Comparison of ENCODE assay signal across 18 cellular contexts in the genomic region with DNA sequence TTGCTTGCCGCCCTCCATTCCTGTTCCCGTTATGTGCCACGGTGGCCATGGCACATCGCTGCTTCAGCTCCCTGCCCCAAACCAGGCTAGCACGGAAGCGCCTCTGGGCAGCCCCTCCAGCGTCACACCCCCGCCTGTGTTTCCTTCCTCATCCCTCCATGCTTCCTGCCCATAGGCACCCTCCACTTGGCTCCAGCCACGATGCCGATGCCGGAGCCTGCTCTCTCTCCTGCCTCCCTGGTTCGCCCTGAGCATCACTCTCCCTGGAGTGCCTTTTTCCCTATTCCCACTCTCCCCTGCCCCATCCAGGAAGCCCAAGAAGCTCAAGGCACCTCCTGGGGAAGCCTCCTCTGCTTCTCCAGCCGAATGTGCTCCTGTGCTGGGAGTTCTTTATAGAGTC. TPM values are rescaled to one million over a fixed set of nuclear protein-coding genes. Genes with fewer than 3 reads are reported as not detected.
DNase-seq lines count a peak whose midpoint lies in the region; ATAC-seq and TF ChIP-seq lines count a peak whose summit lies in the region.
"Had no signal": no experiment of that assay in that cellular context is flagged by ENCODE, and none has a peak within 500 bp of the region (broad histone marks: within the 10 kb centered on the region; RNA-seq: fewer than 3 reads in every experiment).

No MANE protein-coding gene starts in this region.

- H3K36me3 Mint-ChIP-seq in endodermal cell (ENCODE audit: low read depth), result no peaks in the 10 kb centered on the region
- H3K36me3 Mint-ChIP-seq in osteocyte (ENCODE audit: unreplicated experiment), result no peaks in the 10 kb centered on the region
- peaks cover under 1% of the 10 kb centered on the region for H3K36me3 Mint-ChIP-seq in type B pancreatic cell
- H3K36me3 Mint-ChIP-seq: CD8-positive, alpha-beta T cell had no signal

- H3K4me1 ChIP-seq in heart right ventricle (peaks cover 19 to 83% (median 72%) of the 10 kb centered on the region in 9 donors), endodermal cell (ENCODE audit: control insufficient read depth, insufficient read depth, low read length) (no peaks in the 10 kb centered on the region)

- DNase-seq in heart right ventricle, result no peak
- DNase-seq in left cardiac atrium, result no peak
- DNase-seq in endodermal cell, result peak; percentile 62
- no peak for DNase-seq in osteocyte (ENCODE audit: extremely low spot score, unreplicated experiment)
- DNase-seq in type B pancreatic cell (ENCODE audit: extremely low spot score, unreplicated experiment), result no peak
- no peak for DNase-seq in NCI-H526 treated with DMSO at 0.1 percent for 48 hours (lab: John Stamatoyannopoulos, UW)
- DNase-seq in NCI-H524 (lab: John Stamatoyannopoulos, UW), result no peak
- DNase-seq: activated CD8-positive, alpha-beta T cell treated with anti-CD3 and anti-CD28 coated beads, Interleukin-2, amount 10 ng/mL, durations not matched to agents 7 days and 5 days; CD8-positive, alpha-beta T cell; NCI-H2029; SW 1271; trophoblast cell had no signal

- H3K4me3 ChIP-seq in heart right ventricle (no peak overlapping the region), endodermal cell (ENCODE audit: low read length) (no peak overlapping the region)

- H3K4me3 Mint-ChIP-seq in endodermal cell, result no peak overlapping the region
- peak overlapping the region; percentile 3 for H3K4me3 Mint-ChIP-seq in osteocyte (ENCODE audit: unreplicated experiment)
- peak overlapping the region; percentile 55 for H3K4me3 Mint-ChIP-seq in type B pancreatic cell
- H3K4me3 Mint-ChIP-seq: activated CD8-positive, alpha-beta T cell treated with anti-CD3 and anti-CD28 coated beads, Interleukin-2, amount 10 ng/mL, durations not matched to agents 7 days and 5 days; activated T-helper 1 cell treated with anti-CD3 and anti-CD28 coated beads, Interleukin-12 subunit alpha, Interleukin-12 subunit beta, Interleukin-2, Interleukin-4 antibody, amounts not matched to agents 30 ng/mL and 10 ng/mL and 1 ng/mL, durations not matched to agents 14 hours and 24 hours and 36 hours; CD8-positive, alpha-beta T cell had no signal

- no peak for TF ChIP-seq CTCF in heart right ventricle (IDR thresholded peaks at IDR 0.05)
- TF ChIP-seq CTCF in endodermal cell (conservative IDR thresholded peaks at IDR 0.05), result no peak
- no peak for TF ChIP-seq CTCF in osteocyte (IDR thresholded peaks at IDR 0.05)
- TF ChIP-seq CTCF in type B pancreatic cell (conservative IDR thresholded peaks at IDR 0.05), result no peak

- H3K27me3 ChIP-seq in heart right ventricle, result peaks cover 0 to 22% (median 0%) of the 10 kb centered on the region in 7 donors
- peaks cover 53% of the 10 kb centered on the region for H3K27me3 ChIP-seq in endodermal cell (ENCODE audit: control insufficient read depth, insufficient read depth, low read length, poor library complexity, severe bottlenecking)

- no peak overlapping the region for H3K9ac ChIP-seq in endodermal cell (ENCODE audit: extremely low read depth, low read length, poor library complexity, severe bottlenecking)

- peaks cover 70% of the 10 kb centered on the region for H3K27me3 Mint-ChIP-seq in endodermal cell (ENCODE audit: insufficient read depth)
- no peaks in the 10 kb centered on the region for H3K27me3 Mint-ChIP-seq in osteocyte (ENCODE audit: unreplicated experiment)
- peaks cover 30% of the 10 kb centered on the region for H3K27me3 Mint-ChIP-seq in type B pancreatic cell

- WGBS in heart right ventricle, 2 donors, result 62 to 72% methylated on average over 13 of the region's 13 CpGs
- WGBS in endodermal cell (ENCODE audit: insufficient coverage in 1 of 2, insufficient read length in 1 of 2), 2 experiments, result 83 to 88% methylated on average over 11 to 13 of the region's 13 CpGs

- ATAC-seq in heart right ventricle (no peak), left cardiac atrium (no peak), GM18907 (IDR thresholded peaks at IDR 0.05; ENCODE audit: unreplicated experiment) (no peak)
- ATAC-seq: activated CD8-positive, alpha-beta T cell treated with anti-CD3 and anti-CD28 coated beads, Interleukin-2, amount 10 ng/mL, durations not matched to agents 7 days and 5 days; CD8-positive, alpha-beta T cell; Panc1 had no signal

- intact Hi-C loops in heart right ventricle (cut with DNase I) (loop anchor here in 7 of 10 donors (2.0 to 10.0 kb wide), 5 partner anchors 18 to 240 kb away; no protein-coding TSS in a partner anchor), left cardiac atrium (cut with DNase I) (loop anchor here (10.0 kb wide), 2 partner anchors 160 to 240 kb away; no protein-coding TSS in a partner anchor)

- no peak overlapping the region for H3K27ac Mint-ChIP-seq in endodermal cell
- peak overlapping the region; percentile 78 for H3K27ac Mint-ChIP-seq in osteocyte (ENCODE audit: unreplicated experiment)
- peak overlapping the region; percentile 82 for H3K27ac Mint-ChIP-seq in type B pancreatic cell
- H3K27ac Mint-ChIP-seq: activated CD8-positive, alpha-beta T cell treated with anti-CD3 and anti-CD28 coated beads, Interleukin-2, amount 10 ng/mL, durations not matched to agents 7 days and 5 days; activated T-helper 1 cell treated with anti-CD3 and anti-CD28 coated beads, Interleukin-12 subunit alpha, Interleukin-12 subunit beta, Interleukin-2, Interleukin-4 antibody, amounts not matched to agents 30 ng/mL and 10 ng/mL and 1 ng/mL, durations not matched to agents 14 hours and 24 hours and 36 hours; CD8-positive, alpha-beta T cell had no signal

- H3K27ac ChIP-seq in heart right ventricle (peak overlapping the region in 9 of 10 donors; percentile 61 to 100 (median 80)), endodermal cell (ENCODE audit: low read depth, low read length) (no peak overlapping the region)
- H3K27ac ChIP-seq: epithelial cell of prostate, VCaP had no signal

- no peaks in the 10 kb centered on the region for H3K9me3 Mint-ChIP-seq in endodermal cell
- no peaks in the 10 kb centered on the region for H3K9me3 Mint-ChIP-seq in osteocyte (ENCODE audit: unreplicated experiment)
- H3K9me3 Mint-ChIP-seq in type B pancreatic cell, result no peaks in the 10 kb centered on the region
- H3K9me3 Mint-ChIP-seq: activated T-helper 1 cell treated with anti-CD3 and anti-CD28 coated beads, Interleukin-12 subunit alpha, Interleukin-12 subunit beta, Interleukin-2, Interleukin-4 antibody, amounts not matched to agents 30 ng/mL and 10 ng/mL and 1 ng/mL, durations not matched to agents 14 hours and 24 hours and 36 hours; CD8-positive, alpha-beta T cell; central memory CD8-positive, alpha-beta T cell had no signal

- H3K9me3 ChIP-seq in heart right ventricle, result no peaks in the 10 kb centered on the region
- H3K9me3 ChIP-seq in endodermal cell (ENCODE audit: control insufficient read depth, low read length), result no peaks in the 10 kb centered on the region

- peaks cover 7% of the 10 kb centered on the region for H3K4me1 Mint-ChIP-seq in endodermal cell
- peaks cover 80% of the 10 kb centered on the region for H3K4me1 Mint-ChIP-seq in osteocyte (ENCODE audit: unreplicated experiment)
- H3K4me1 Mint-ChIP-seq in type B pancreatic cell (ENCODE audit: unreplicated experiment), result peaks cover 37% of the 10 kb centered on the region

- H3K36me3 ChIP-seq in heart right ventricle (no peaks in the 10 kb centered on the region), endodermal cell (ENCODE audit: control insufficient read depth, insufficient read depth, low read length) (no peaks in the 10 kb centered on the region)

RNA-seq across cellular contexts. Expression of a gene that starts 3.2 kb away (rescaled TPM):
- 10 to 100 TPM; 48.3 to 78.4 (median 68.0) TPM for total RNA-seq in heart right ventricle
- polyA plus RNA-seq in heart right ventricle, result 10 to 100 TPM; 31.5 to 33.2 TPM
- 10 to 100 TPM; 54.1 to 91.9 TPM for total RNA-seq in left cardiac atrium
- 10 to 100 TPM in 1 of 2 donors, 1 to 10 TPM in 1; 9.4 to 18.0 TPM for total RNA-seq in endodermal cell
- 22.0 TPM for polyA plus RNA-seq in endodermal cell (2013, experiment 1 of 2)
- 12.8 TPM for polyA plus RNA-seq in endodermal cell (2013, experiment 2 of 2)
- 165 and 177 TPM in 2 replicates for total RNA-seq in osteocyte
- total RNA-seq in type B pancreatic cell (ENCODE audit: low replicate concordance), result 114 and 333 TPM in 2 replicates
